10 cellular contexts compared by ENCODE assay signal in the genomic region with DNA sequence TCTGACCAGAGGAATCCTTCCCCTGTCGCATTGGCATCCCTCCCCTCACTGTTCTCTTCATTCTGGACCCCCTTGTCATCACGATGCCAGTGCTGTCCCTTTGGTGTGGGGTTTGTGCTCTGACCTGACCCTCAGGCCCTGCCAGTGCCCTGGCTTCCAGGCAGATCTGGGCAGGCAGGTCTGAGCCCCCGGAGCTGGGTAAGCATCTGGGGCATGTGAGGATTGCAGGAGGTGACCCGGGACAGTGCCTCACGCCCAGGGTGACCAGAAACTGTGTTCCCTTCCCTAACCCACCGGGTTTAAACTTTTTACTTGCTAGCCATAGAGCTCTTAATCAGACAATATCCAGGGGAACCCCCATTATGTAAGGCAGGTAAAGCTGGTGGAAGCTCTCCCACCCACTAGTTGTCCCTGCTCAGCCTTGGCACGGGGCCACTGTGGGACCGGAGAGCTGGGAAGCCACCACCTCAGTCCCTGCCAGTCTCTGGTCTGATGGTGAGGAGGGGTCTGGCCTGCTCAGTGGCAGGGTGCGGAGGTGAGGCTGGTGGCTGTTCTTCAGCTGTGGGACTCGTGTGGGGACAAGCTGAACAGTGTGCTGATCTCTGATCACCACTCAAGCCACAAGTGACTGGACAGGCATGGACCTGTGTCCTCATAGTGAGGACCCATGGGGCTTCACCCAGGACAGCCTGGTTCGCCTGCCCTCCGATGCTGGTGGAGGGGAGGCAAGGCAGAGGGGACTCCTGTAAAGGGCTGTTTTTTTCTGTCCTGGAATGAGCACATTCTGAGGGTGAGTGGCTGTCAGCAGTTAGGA. TPM values are rescaled to one million over a fixed set of nuclear protein-coding genes. Genes with fewer than 3 reads are reported as not detected.
A peak's percentile ranks its signal among the peaks of the same experiment; 100 is the strongest.
DNase-seq lines count a peak whose midpoint lies in the region; ATAC-seq, FAIRE-seq and TF ChIP-seq lines count a peak whose summit lies in the region.
"Had no signal": no experiment of that assay in that cellular context is flagged by ENCODE, and none has a peak within 500 bp of the region (broad histone marks: within the 10 kb centered on the region; RNA-seq: fewer than 3 reads in every experiment).

No MANE protein-coding gene starts in this region.

- H3K4me1 ChIP-seq in SJCRH30 (peaks cover 51% of the 10 kb centered on the region), gastroesophageal sphincter (peaks cover 0 to 100% (median 43%) of the 10 kb centered on the region in 3 donors), gastrocnemius medialis (peaks cover 40 to 46% of the 10 kb centered on the region in 2 donors), PC-3 (ENCODE audit: insufficient read depth, low read length) (peaks cover 26% of the 10 kb centered on the region)

- H3K4me3 ChIP-seq in SJCRH30 (no peak overlapping the region), gastroesophageal sphincter (no peak overlapping the region), gastrocnemius medialis (no peak overlapping the region), PC-3 (ENCODE audit: low read length) (no peak overlapping the region)

- H2AFZ ChIP-seq in PC-3 (ENCODE audit: low read length), result no peak overlapping the region

- peaks cover 99% of the 10 kb centered on the region for H3K79me2 ChIP-seq in PC-3 (ENCODE audit: low read length)

- H3K36me3 ChIP-seq in SJCRH30, result no peaks in the 10 kb centered on the region
- H3K36me3 ChIP-seq in gastroesophageal sphincter, result no peaks in the 10 kb centered on the region
- no peaks in the 10 kb centered on the region for H3K36me3 ChIP-seq in gastrocnemius medialis
- H3K36me3 ChIP-seq in PC-3 (ENCODE audit: low read depth, low read length), result no peaks in the 10 kb centered on the region

- no peak overlapping the region for H3K4me2 ChIP-seq in PC-3 (ENCODE audit: low read length)

- BruUV-seq in PC-3 (replicated peaks; lab: Mats Ljungman, UMichigan), result no TSS peak

- intact Hi-C loops in gastrocnemius medialis (cut with DNase I; ENCODE audit: low total_unique reads) (no loop called here), PC-3 (cut with micrococcal nuclease) (no loop called here)

- no peaks in the 10 kb centered on the region for H3F3A ChIP-seq in PC-3 (ENCODE audit: low read length, unreplicated experiment)

- H3K27me3 ChIP-seq in SJCRH30, result no peaks in the 10 kb centered on the region
- H3K27me3 ChIP-seq in gastroesophageal sphincter, result no peaks in the 10 kb centered on the region
- peaks cover 9 to 38% (median 29%) of the 10 kb centered on the region in 3 donors for H3K27me3 ChIP-seq in gastrocnemius medialis
- H3K27me3 ChIP-seq in PC-3 (ENCODE audit: low read length), result no peaks in the 10 kb centered on the region

- H3K9me3 ChIP-seq in SJCRH30 (replicated peaks) (no peaks in the 10 kb centered on the region), gastroesophageal sphincter (no peaks in the 10 kb centered on the region), gastrocnemius medialis (no peaks in the 10 kb centered on the region), PC-3 (ENCODE audit: low read length) (no peaks in the 10 kb centered on the region)

- TF ChIP-seq POLR2A in GM12891 (IDR thresholded peaks at IDR 0.05; ENCODE audit: low read depth, low read length) (no peak), gastroesophageal sphincter (IDR thresholded peaks at IDR 0.05) (no peak), gastrocnemius medialis (IDR thresholded peaks at IDR 0.05) (no peak)

- TF ChIP-seq CTCF in gastroesophageal sphincter (IDR thresholded peaks at IDR 0.05) (no peak), gastrocnemius medialis (IDR thresholded peaks at IDR 0.05 in 4 of 5, conservative IDR thresholded peaks at IDR 0.05 in 1 of 5) (no peak), PC-3 (conservative IDR thresholded peaks at IDR 0.05; ENCODE audit: low read depth, low read length) (no peak)

- CTCF ChIA-PET in PC-3 (lab: Charles Lee), result no interaction called here

- no peak for DNase-seq in GM12891 (ENCODE audit: insufficient read length, low spot score)
- no peak for DNase-seq in SJCRH30
- no peak for DNase-seq in gastrocnemius medialis
- no peak for DNase-seq in NK-92 treated with Interleukin-12 subunit alpha and Interleukin-12 subunit beta, amount 100 ng/mL, for 24 hours (lab: John Stamatoyannopoulos, UW)
- DNase-seq in PC-3, result no peak
- DNase-seq in NCI-H226, result no peak
- no peak for DNase-seq in stimulated activated CD4-positive, alpha-beta T cell treated with anti-CD3 and anti-CD28 coated beads, Interleukin-4, amount 100 ng/mL, for 4 hours
- DNase-seq: occipital lobe had no signal

- H3K9me2 ChIP-seq in PC-3 (replicated peaks; ENCODE audit: low read length), result no peaks in the 10 kb centered on the region

- H4K20me1 ChIP-seq in PC-3 (ENCODE audit: low read length), result no peaks in the 10 kb centered on the region

- ATAC-seq in gastroesophageal sphincter (no peak), gastrocnemius medialis (no peak), PC-3 (no peak)

- peak; percentile 54 for FAIRE-seq in GM12891 (lab: Jason Lieb, UNC)
- FAIRE-seq: G401.6 had no signal

- H3K27ac ChIP-seq in SJCRH30, result peak overlapping the region; percentile 68
- H3K27ac ChIP-seq in gastroesophageal sphincter, result peak overlapping the region in 3 of 4 donors; percentile 55 to 75 (median 60)
- peak overlapping the region in 3 of 4 donors; percentile 40 to 54 (median 41) for H3K27ac ChIP-seq in gastrocnemius medialis
- no peak overlapping the region for H3K27ac ChIP-seq in PC-3 (ENCODE audit: low read length)

- POLR2A ChIA-PET in PC-3 (lab: Charles Lee; ENCODE audit: unreplicated experiment), result no interaction called here

- WGBS in gastroesophageal sphincter (ENCODE audit: low coverage in 1 of 2), 2 donors, result 50 to 72% methylated on average over 2 of the region's 12 CpGs

- no peak overlapping the region for H3K9ac ChIP-seq in PC-3 (ENCODE audit: low read length)

- in situ Hi-C loops in gastrocnemius medialis (cut with MboI; ENCODE audit: low sequenced_read_pairs in 4 of 4), result no loop called here

- TF ChIP-seq EP300 in gastroesophageal sphincter (IDR thresholded peaks at IDR 0.05), result no peak

TF ChIP-seq in GM12891, 5 proteins besides CTCF, POLR2A, EP300 and RAD21:
- TF ChIP-seq SPI1 (IDR thresholded peaks at IDR 0.05; ENCODE audit: low read depth, low read length) (no peak), POU2F2 (IDR thresholded peaks at IDR 0.05; ENCODE audit: low read depth, low read length) (no peak), TAF1 (IDR thresholded peaks at IDR 0.05; ENCODE audit: low read depth, low read length) (no peak), POLR2AphosphoS5 (IDR thresholded peaks at IDR 0.05; ENCODE audit: low read depth, low read length) (no peak), PAX5 (IDR thresholded peaks at IDR 0.05; ENCODE audit: insufficient read depth, low read length, severe bottlenecking) (no peak)

RNA-seq across cellular contexts. Expression of gene BCR, which starts 38.0 kb away (rescaled TPM):
- polyA plus RNA-seq in GM12891 (2012; ENCODE audit: low read depth, missing spikeins), result 12.5 TPM
- total RNA-seq in SJCRH30 (2014; rRNA removed; shearing (Covaris generic)), result 24.9 and 27.2 TPM in 2 replicates
- total RNA-seq in gastroesophageal sphincter (10 to 100 TPM; 39.2 to 81.1 (median 46.2) TPM), gastrocnemius medialis (10 to 100 TPM; 10.3 to 13.0 (median 12.4) TPM), PC-3 (2014; rRNA removed) (36.8 and 46.8 TPM in 2 replicates)
